Comparison of ENCODE assay signal across 24 cellular contexts in the genomic region with DNA sequence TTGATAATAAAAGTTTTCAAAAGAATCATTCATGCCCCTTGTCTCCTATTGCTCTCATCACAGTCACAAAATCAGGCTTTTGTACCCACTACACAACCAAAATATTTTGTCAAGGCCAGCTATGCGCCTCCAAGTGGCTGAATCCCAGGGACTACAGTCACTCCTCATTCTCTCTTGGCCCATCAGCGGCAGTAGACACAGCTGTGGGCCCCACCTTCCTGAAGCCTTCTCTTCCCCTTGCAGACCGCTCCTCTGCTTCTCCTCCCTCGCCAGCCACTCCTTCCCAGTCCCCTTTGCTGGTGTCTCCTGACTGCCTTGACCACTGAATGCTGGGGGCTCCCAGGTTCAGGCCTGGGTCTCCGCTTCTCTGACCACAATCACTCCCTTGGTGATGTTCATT. TPM values are rescaled to one million over a fixed set of nuclear protein-coding genes. Genes with fewer than 3 reads are reported as not detected.
A peak's percentile ranks its signal among the peaks of the same experiment; 100 is the strongest.
DNase-seq lines count a peak whose midpoint lies in the region; ATAC-seq, FAIRE-seq and TF ChIP-seq lines count a peak whose summit lies in the region.
"Had no signal": no experiment of that assay in that cellular context is flagged by ENCODE, and none has a peak within 500 bp of the region (broad histone marks: within the 10 kb centered on the region; RNA-seq: fewer than 3 reads in every experiment).

No MANE protein-coding gene starts in this region.

- H2AFZ ChIP-seq in neural progenitor cell (replicated peaks), result no peak overlapping the region

- CTCF ChIA-PET in HEK293 (lab: Yijun Ruan, JAX), result interaction anchor here (1.5 to 2.8 kb wide), 2 partner anchors 27 to 31 kb away, joined by 4 to 17 read pairs; no protein-coding TSS in a partner anchor

- POLR2A ChIA-PET in HEK293 (lab: Yijun Ruan, JAX), result no interaction called here

- peaks cover 14% of the 10 kb centered on the region for H3K9me3 Mint-ChIP-seq in neural progenitor cell

- H3K27me3 ChIP-seq in neural progenitor cell, result no peaks in the 10 kb centered on the region
- H3K27me3 ChIP-seq: BE2C, Peyer's patch had no signal

- H3K27me3 Mint-ChIP-seq in neural progenitor cell (ENCODE audit: insufficient read depth, low read depth), result peaks cover 14% of the 10 kb centered on the region

- H3K4me1 ChIP-seq in HEK293 (ENCODE audit: control insufficient read depth, insufficient read depth, low read length) (no peaks in the 10 kb centered on the region), neural progenitor cell (peaks cover 6% of the 10 kb centered on the region)
- H3K4me1 ChIP-seq: BE2C had no signal

- peak overlapping the region; percentile 2 for H3K27ac Mint-ChIP-seq in neural progenitor cell

- no peak overlapping the region for H3K27ac ChIP-seq in HEK293 (ENCODE audit: extremely low read depth, low read depth, low read length)
- no peak overlapping the region for H3K27ac ChIP-seq in neural progenitor cell
- H3K27ac ChIP-seq: HL-60, Peyer's patch had no signal

- peaks cover 9% of the 10 kb centered on the region for H3K4me1 Mint-ChIP-seq in neural progenitor cell

- H3K9ac ChIP-seq in neural progenitor cell, result no peak overlapping the region

- TF ChIP-seq CTCF in HEK293 (tag by site-specific recombination; IDR thresholded peaks at IDR 0.05) (no peak), neural progenitor cell (IDR thresholded peaks at IDR 0.05) (no peak)

- DNase-seq in neural progenitor cell (ENCODE audit: low spot score) (no peak), ureter (ENCODE audit: low spot score) (peak; percentile 23)
- no peak for DNase-seq in activated CD4-positive, alpha-beta T cell treated with anti-CD3 and anti-CD28 coated beads for 4 hours
- DNase-seq: BE2C, COR-L47, DMS 273 treated with DMSO at 0.1 percent for 48 hours, KG1, NCI-H1092 treated with DMSO at 0.1 percent for 48 hours, NCI-H1436 treated with DMSO at 0.1 percent for 48 hours, NCI-H1930, NCI-H2227 treated with DMSO at 0.1 percent for 48 hours, NCI-H510A had no signal

- no peak overlapping the region for H3K4me3 Mint-ChIP-seq in neural progenitor cell

- no peaks in the 10 kb centered on the region for H3K36me3 Mint-ChIP-seq in neural progenitor cell

- H3K4me3 ChIP-seq in HEK293 (ENCODE audit: low read depth, low read length) (no peak overlapping the region), neural progenitor cell (no peak overlapping the region)
- H3K4me3 ChIP-seq: Peyer's patch had no signal

- ATAC-seq in HG03280 (IDR thresholded peaks at IDR 0.05; ENCODE audit: unreplicated experiment), result no peak
- no peak for ATAC-seq in GM18517 (IDR thresholded peaks at IDR 0.05; ENCODE audit: unreplicated experiment)
- ATAC-seq: HepG2, SK-N-SH treated with all-trans-retinoic acid at 6 μM for 48 hours had no signal

- H3K36me3 ChIP-seq in HEK293 (ENCODE audit: control insufficient read depth in 2 of 2, insufficient read depth in 1 of 2, low read length in 2 of 2) (no peaks in the 10 kb centered on the region), neural progenitor cell (no peaks in the 10 kb centered on the region)
- H3K36me3 ChIP-seq: BE2C, Peyer's patch had no signal

- no peak overlapping the region for H3K4me2 ChIP-seq in neural progenitor cell

- peak; percentile 75 for FAIRE-seq in TTC549 (lab: Jason Lieb, UNC)
- FAIRE-seq: G401.6, GM12892, GM19239, H54, HepG2 had no signal

- no peaks in the 10 kb centered on the region for H3K79me2 ChIP-seq in neural progenitor cell (ENCODE audit: low read depth)

- H4K20me1 ChIP-seq in neural progenitor cell (ENCODE audit: low read depth), result no peaks in the 10 kb centered on the region

- no peaks in the 10 kb centered on the region for H3F3A ChIP-seq in neural progenitor cell (ENCODE audit: low read depth)

- H3K9me3 ChIP-seq in HEK293 (ENCODE audit: control insufficient read depth, insufficient read depth, low read depth, low read length) (no peaks in the 10 kb centered on the region), neural progenitor cell (ENCODE audit: low read depth) (no peaks in the 10 kb centered on the region)
- H3K9me3 ChIP-seq: BE2C, Peyer's patch had no signal

TF ChIP-seq in HEK293, 187 proteins besides CTCF, POLR2A, EP300 and RAD21:
- TF ChIP-seq ZEB2 (tag by site-specific recombination; IDR thresholded peaks at IDR 0.05) (no peak), ZNF670 (tag by site-specific recombination; IDR thresholded peaks at IDR 0.05; ENCODE audit: low read depth) (no peak), ZNF664 (tag by site-specific recombination; IDR thresholded peaks at IDR 0.05) (no peak), OVOL3 (tag by site-specific recombination; IDR thresholded peaks at IDR 0.05) (no peak), ZNF433 (tag by site-specific recombination; IDR thresholded peaks at IDR 0.05; ENCODE audit: low read depth) (no peak), ZFP69B (tag by site-specific recombination; IDR thresholded peaks at IDR 0.05) (peak; percentile 31; the same call in 1 of the 2 replicates)
TF ChIP-seq in HEK293: peak in this region for 1.

RNA-seq across cellular contexts. Expression of a gene that starts 52.1 kb away (rescaled TPM):
- total RNA-seq in neural progenitor cell (ENCODE audit: low replicate concordance) (20.9 and 36.2 TPM in 2 replicates), ureter (11.4 TPM)

RNA-seq across cellular contexts. Expression of a gene that starts 52.3 kb away (rescaled TPM):
- total RNA-seq in neural progenitor cell (ENCODE audit: low replicate concordance) (33.4 and 44.1 TPM in 2 replicates), ureter (55.6 TPM)
